16 cellular contexts compared by ENCODE assay signal in genomic region chr10:86167101-86167761, GRCh38.
DNase-seq lines count a peak whose midpoint lies in the region; ATAC-seq and TF ChIP-seq lines count a peak whose summit lies in the region.
"Had no signal": no experiment of that assay in that cellular context is flagged by ENCODE, and none has a peak within 500 bp of the region (broad histone marks: within the 10 kb centered on the region; RNA-seq: fewer than 3 reads in every experiment).

No MANE protein-coding gene starts in this region.

- H3K27me3 ChIP-seq in sigmoid colon (no peaks in the 10 kb centered on the region), aorta (ENCODE audit: control insufficient read depth in 1 of 2, insufficient read depth in 2 of 2, low read length in 1 of 2) (no peaks in the 10 kb centered on the region)

- no peak overlapping the region for H3K27ac Mint-ChIP-seq in activated naive CD4-positive, alpha-beta T cell treated with anti-CD3 and anti-CD28 coated beads, Interleukin-2, amount 10 ng/mL, durations not matched to agents 7 days and 5 days
- H3K27ac Mint-ChIP-seq: B cell; CD4-positive, alpha-beta T cell; GM23338 had no signal

- no peak for TF ChIP-seq POLR2A in sigmoid colon (IDR thresholded peaks at IDR 0.05)

- H3K4me3 ChIP-seq in sigmoid colon (no peak overlapping the region), aorta (ENCODE audit: low read length in 2 of 2) (no peak overlapping the region)
- H3K4me3 ChIP-seq: GM23338 had no signal

- TF ChIP-seq CTCF in sigmoid colon (IDR thresholded peaks at IDR 0.05), result no peak

- no peaks in the 10 kb centered on the region for H3K4me1 Mint-ChIP-seq in activated naive CD4-positive, alpha-beta T cell treated with anti-CD3 and anti-CD28 coated beads, Interleukin-2, amount 10 ng/mL, durations not matched to agents 7 days and 5 days
- H3K4me1 Mint-ChIP-seq: GM23338 had no signal

- no peak for TF ChIP-seq EP300 in sigmoid colon (IDR thresholded peaks at IDR 0.05)

- H3K9me3 ChIP-seq in sigmoid colon, result no peaks in the 10 kb centered on the region
- H3K9me3 ChIP-seq in aorta (ENCODE audit: control insufficient read depth, low read length), result no peaks in the 10 kb centered on the region

- H3K36me3 ChIP-seq in sigmoid colon (no peaks in the 10 kb centered on the region), aorta (ENCODE audit: control insufficient read depth in 1 of 2, insufficient read depth in 2 of 2, low read length in 1 of 2) (no peaks in the 10 kb centered on the region)

- WGBS in sigmoid colon, 2 donors, result 89 to 91% methylated on average over 6 of the region's 6 CpGs
- WGBS in aorta, 2 donors, result 86 to 90% methylated on average over 6 of the region's 6 CpGs

- H3K4me1 ChIP-seq in sigmoid colon, result no peaks in the 10 kb centered on the region
- no peaks in the 10 kb centered on the region for H3K4me1 ChIP-seq in aorta (ENCODE audit: control insufficient read depth in 1 of 2, insufficient read depth in 2 of 2, low read length in 2 of 2)

- no peak overlapping the region for H3K4me3 Mint-ChIP-seq in activated naive CD4-positive, alpha-beta T cell treated with anti-CD3 and anti-CD28 coated beads, Interleukin-2, amount 10 ng/mL, durations not matched to agents 7 days and 5 days
- H3K4me3 Mint-ChIP-seq: B cell; CD4-positive, alpha-beta T cell; GM23338 had no signal

- intact Hi-C loops in sigmoid colon (cut with DNase I) (no loop called here), aorta (cut with DNase I) (no loop called here)

- no peaks in the 10 kb centered on the region for H3K36me3 Mint-ChIP-seq in activated naive CD4-positive, alpha-beta T cell treated with anti-CD3 and anti-CD28 coated beads, Interleukin-2, amount 10 ng/mL, durations not matched to agents 7 days and 5 days

- DNase-seq in activated naive CD4-positive, alpha-beta T cell treated with anti-CD3 and anti-CD28 coated beads, Interleukin-2, amount 10 ng/mL, durations not matched to agents 7 days and 5 days, result peak; percentile 11
- DNase-seq in activated naive CD4-positive, alpha-beta T cell treated with Interleukin-2 at 50 U/mL for 16 hours, result no peak
- DNase-seq in mesenteric fat pad (ENCODE audit: low spot score), result peak; percentile 68
- DNase-seq in sigmoid colon, result peak; percentile 49
- peak; percentile 23 to 55 for DNase-seq in aorta
- DNase-seq in HCEC 1CT, result no peak
- DNase-seq in COLO668 (lab: John Stamatoyannopoulos, UW; ENCODE audit: unreplicated experiment), result no peak
- DNase-seq: C1 segment of cervical spinal cord, COR-L47, DMS153, DMS79 treated with DMSO at 0.1 percent for 48 hours, EL, H7 had no signal

- CTCF ChIA-PET in activated naive CD4-positive, alpha-beta T cell treated with anti-CD3 and anti-CD28 coated beads, Interleukin-2, amount 10 ng/mL, durations not matched to agents 7 days and 5 days (lab: Charles Lee), result no interaction called here

- no peak overlapping the region for H3K27ac ChIP-seq in sigmoid colon
- no peak overlapping the region for H3K27ac ChIP-seq in aorta (ENCODE audit: low read depth in 1 of 2, low read length in 2 of 2)

- H3K27me3 Mint-ChIP-seq in activated naive CD4-positive, alpha-beta T cell treated with anti-CD3 and anti-CD28 coated beads, Interleukin-2, amount 10 ng/mL, durations not matched to agents 7 days and 5 days, result peaks cover 29% of the 10 kb centered on the region
- H3K27me3 Mint-ChIP-seq: B cell; CD4-positive, alpha-beta T cell had no signal

- no peak for ATAC-seq in aorta (ENCODE audit: low FRiP score)
- ATAC-seq: GM23338 had no signal

- H3K9me3 Mint-ChIP-seq in activated naive CD4-positive, alpha-beta T cell treated with anti-CD3 and anti-CD28 coated beads, Interleukin-2, amount 10 ng/mL, durations not matched to agents 7 days and 5 days, result no peaks in the 10 kb centered on the region
- H3K9me3 Mint-ChIP-seq: CD4-positive, alpha-beta T cell; GM23338 had no signal

Comparison
In these comparisons a context has a peak if more than half of its experiments do, and no peak if none do; other contexts are left out.
1. DNase-seq: peak in activated naive CD4-positive, alpha-beta T cell treated with anti-CD3 and anti-CD28 coated beads, Interleukin-2, amount 10 ng/mL, durations not matched to agents 7 days and 5 days (single experiment), mesenteric fat pad (single experiment), sigmoid colon (single experiment) and aorta (2 of 2); none in activated naive CD4-positive, alpha-beta T cell treated with Interleukin-2 at 50 U/mL for 16 hours (single experiment), HCEC 1CT (single experiment) and COLO668 (single experiment).